In the genomic region with DNA sequence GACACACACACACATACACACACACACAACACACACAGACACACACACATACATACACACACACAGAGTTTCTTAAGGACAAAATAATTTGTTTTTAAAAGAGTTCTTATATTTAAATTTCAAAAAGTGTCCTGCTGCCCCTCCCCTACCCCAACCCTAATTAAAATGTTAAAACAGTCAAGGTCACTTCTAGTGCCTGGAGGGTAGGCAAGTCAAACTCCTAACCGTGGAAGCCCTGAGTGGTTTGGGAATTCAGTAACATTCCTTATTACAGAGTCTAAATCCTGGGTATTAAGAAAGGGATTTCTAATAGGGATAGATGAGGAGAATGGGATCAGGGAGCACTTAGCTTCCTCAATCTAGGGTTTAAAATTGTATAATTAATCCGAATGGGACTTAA, we compare ENCODE assay signal across 30 cellular contexts.
"Had no signal": no experiment of that assay in that cellular context is flagged by ENCODE, and none has a peak within 500 bp of the region (broad histone marks: within the 10 kb centered on the region; RNA-seq: fewer than 3 reads in every experiment).

No MANE protein-coding gene starts in this region.

- H3K4me1 ChIP-seq: parathyroid adenoma, psoas muscle, right lobe of liver, sigmoid colon, stomach, thyroid gland, tibial nerve, upper lobe of left lung, vagina had no signal

- H3K27ac Mint-ChIP-seq: naive thymus-derived CD8-positive, alpha-beta T cell; natural killer cell treated with Interleukin-12 subunit alpha and Interleukin-12 subunit beta and Interleukin-15 and Interleukin-18, amount 100 ng/mL, for 72 hours; nephron progenitor cell; progenitor cell of endocrine pancreas; stimulated activated effector memory CD8-positive, alpha-beta T cell treated with anti-CD3 and anti-CD28 coated beads, Interleukin-12 subunit alpha, Interleukin-12 subunit beta, amount 100 ng/mL, for 72 hours; stimulated activated naive B cell treated with anti-CD40 and anti-IgM and Interleukin-4, amounts not matched to agents 10 μg/mL and 1 μg/mL and 100 μg/mL, for 72 hours; stimulated activated naive CD8-positive, alpha-beta T cell treated with anti-CD3 and anti-CD28 coated beads, Interleukin-15, Interleukin-2, amounts not matched to agents 100 ng/mL and 50 ng/mL, for 24 hours had no signal

- H2AFZ ChIP-seq: parathyroid adenoma had no signal

- H3K27me3 ChIP-seq: neutrophil, ovary, right lobe of liver, sigmoid colon, stomach, thyroid gland, tibial nerve, upper lobe of left lung, vagina had no signal

- ATAC-seq: naive thymus-derived CD8-positive, alpha-beta T cell; natural killer cell treated with Interleukin-12 subunit alpha and Interleukin-12 subunit beta and Interleukin-15 and Interleukin-18, amount 100 ng/mL, for 72 hours; psoas muscle; right cardiac atrium; right lobe of liver; stimulated activated effector memory CD8-positive, alpha-beta T cell treated with anti-CD3 and anti-CD28 coated beads, Interleukin-12 subunit alpha, Interleukin-12 subunit beta, amount 100 ng/mL, for 72 hours; stimulated activated naive B cell treated with anti-CD40 and anti-IgM and Interleukin-4, amounts not matched to agents 10 μg/mL and 1 μg/mL and 100 μg/mL, for 72 hours had no signal

- H3K4me1 Mint-ChIP-seq: stimulated activated effector memory CD8-positive, alpha-beta T cell treated with anti-CD3 and anti-CD28 coated beads, Interleukin-12 subunit alpha, Interleukin-12 subunit beta, amount 100 ng/mL, for 72 hours; stimulated activated naive B cell treated with anti-CD40 and anti-IgM and Interleukin-4, amounts not matched to agents 10 μg/mL and 1 μg/mL and 100 μg/mL, for 72 hours had no signal

- H3K27ac ChIP-seq: neutrophil, ovary, parathyroid adenoma, psoas muscle, right lobe of liver, sigmoid colon, stomach, thoracic aorta, thyroid gland, tibial nerve, upper lobe of left lung, vagina had no signal

- H3K4me3 ChIP-seq: ovary, psoas muscle, right lobe of liver, sigmoid colon, stomach, thoracic aorta, thyroid gland, tibial nerve, upper lobe of left lung, vagina had no signal

- DNase-seq: naive thymus-derived CD8-positive, alpha-beta T cell; nephron progenitor cell; nucleus accumbens; ovary; posterior cingulate gyrus; psoas muscle; right cardiac atrium; right lobe of liver; sigmoid colon; small intestine; stimulated activated CD4-positive, alpha-beta T cell treated with anti-CD3 and anti-CD28 coated beads, Interleukin-15, amount 100 ng/mL, for 24 hours; stimulated activated CD4-positive, alpha-beta T cell treated with anti-CD3 and anti-CD28 coated beads, Interleukin-2, amount 100 ng/mL, for 24 hours; stimulated activated CD4-positive, alpha-beta T cell treated with anti-CD3 and anti-CD28 coated beads, Interleukin-2, amount 100 ng/mL, for 48 hours; stimulated activated CD4-positive, alpha-beta T cell treated with anti-CD3 and anti-CD28 coated beads, Interleukin-4, amount 100 ng/mL, for 24 hours; stimulated activated naive B cell treated with anti-CD40 and anti-IgM and Interleukin-4, amounts not matched to agents 10 μg/mL and 1 μg/mL and 100 μg/mL, for 72 hours; stimulated activated naive CD4-positive, alpha-beta T cell treated with Interleukin-2 at 50 U/mL for 16 hours; stomach; thyroid gland; trophoblast cell; upper lobe of left lung had no signal

- H3K9me3 ChIP-seq: neutrophil, ovary, psoas muscle, right lobe of liver, sigmoid colon, stomach, thoracic aorta, thyroid gland, tibial nerve, upper lobe of left lung, vagina had no signal

- H3K36me3 Mint-ChIP-seq: naive thymus-derived CD8-positive, alpha-beta T cell; natural killer cell treated with Interleukin-12 subunit alpha and Interleukin-12 subunit beta and Interleukin-15 and Interleukin-18, amount 100 ng/mL, for 72 hours; stimulated activated effector memory CD8-positive, alpha-beta T cell treated with anti-CD3 and anti-CD28 coated beads, Interleukin-12 subunit alpha, Interleukin-12 subunit beta, amount 100 ng/mL, for 72 hours; stimulated activated naive B cell treated with anti-CD40 and anti-IgM and Interleukin-4, amounts not matched to agents 10 μg/mL and 1 μg/mL and 100 μg/mL, for 72 hours had no signal

- H3K4me3 Mint-ChIP-seq: naive thymus-derived CD8-positive, alpha-beta T cell; natural killer cell treated with Interleukin-12 subunit alpha and Interleukin-12 subunit beta and Interleukin-15 and Interleukin-18, amount 100 ng/mL, for 72 hours; nephron progenitor cell; neural crest cell; stimulated activated effector memory CD8-positive, alpha-beta T cell treated with anti-CD3 and anti-CD28 coated beads, Interleukin-12 subunit alpha, Interleukin-12 subunit beta, amount 100 ng/mL, for 72 hours; stimulated activated naive B cell treated with anti-CD40 and anti-IgM and Interleukin-4, amounts not matched to agents 10 μg/mL and 1 μg/mL and 100 μg/mL, for 72 hours; stimulated activated naive CD8-positive, alpha-beta T cell treated with anti-CD3 and anti-CD28 coated beads, Interleukin-15, Interleukin-2, amounts not matched to agents 100 ng/mL and 50 ng/mL, for 24 hours had no signal

- H3K27me3 Mint-ChIP-seq: natural killer cell treated with Interleukin-12 subunit alpha and Interleukin-12 subunit beta and Interleukin-15 and Interleukin-18, amount 100 ng/mL, for 72 hours; progenitor cell of endocrine pancreas; stimulated activated naive CD8-positive, alpha-beta T cell treated with anti-CD3 and anti-CD28 coated beads, Interleukin-15, Interleukin-2, amounts not matched to agents 100 ng/mL and 50 ng/mL, for 24 hours had no signal

- H3K79me2 ChIP-seq: parathyroid adenoma had no signal

- H3K9me3 Mint-ChIP-seq: nephron progenitor cell; neural crest cell; stimulated activated effector memory CD8-positive, alpha-beta T cell treated with anti-CD3 and anti-CD28 coated beads, Interleukin-12 subunit alpha, Interleukin-12 subunit beta, amount 100 ng/mL, for 72 hours; stimulated activated naive B cell treated with anti-CD40 and anti-IgM and Interleukin-4, amounts not matched to agents 10 μg/mL and 1 μg/mL and 100 μg/mL, for 72 hours; stimulated activated naive CD8-positive, alpha-beta T cell treated with anti-CD3 and anti-CD28 coated beads, Interleukin-15, Interleukin-2, amounts not matched to agents 100 ng/mL and 50 ng/mL, for 24 hours had no signal

- H3K36me3 ChIP-seq: neutrophil, ovary, right lobe of liver, sigmoid colon, stomach, thoracic aorta, thyroid gland, tibial nerve, upper lobe of left lung, vagina had no signal
